8 cellular contexts compared by ENCODE assay signal in genomic region chr19:5977785-5978605, GRCh38. TPM values are rescaled to one million over a fixed set of nuclear protein-coding genes. Genes with fewer than 3 reads are reported as not detected.
DNase-seq lines count a peak whose midpoint lies in the region; ATAC-seq and TF ChIP-seq lines count a peak whose summit lies in the region.

TSS of gene RANBP3 (minus strand) at chr19:5978140. CDS start at chr19:5978082, 58 bp downstream.

- H3K9me3 Mint-ChIP-seq in activated T-cell treated with anti-CD3 and anti-CD28 coated beads, Interleukin-2, amount 50 U/mL, for 72 hours, result no peaks in the 10 kb centered on the region

- peak within 1 kb of the TSS; percentile 93 for H3K4me2 ChIP-seq in KMS-11

- H3K9ac ChIP-seq in KMS-11, result peak within 1 kb of the TSS; percentile 91

- H4K20me1 ChIP-seq in KMS-11 (ENCODE audit: insufficient read depth), result peaks cover 2% of the 10 kb centered on the region

- no peak for TF ChIP-seq CTCF in KMS-11 (conservative IDR thresholded peaks at IDR 0.05; ENCODE audit: low read depth, low read length)
- no peak for TF ChIP-seq CTCF in Peyer's patch (IDR thresholded peaks at IDR 0.05)
- TF ChIP-seq CTCF in esophagus muscularis mucosa (IDR thresholded peaks at IDR 0.05), result peak in 1 of 3 experiments; percentile 43

- H3K4me3 ChIP-seq in KMS-11 (IDR thresholded peaks at IDR 0.05; ENCODE audit: insufficient read depth, low read depth, low read length), result no peak within 1 kb of the TSS
- H3K4me3 ChIP-seq in Peyer's patch, result peak within 1 kb of the TSS; percentile 92 to 98 (median 96)
- H3K4me3 ChIP-seq in esophagus muscularis mucosa, result peak within 1 kb of the TSS; percentile 75 to 99 (median 94)

- DNase-seq in DMS53 treated with DMSO at 0.1 percent for 48 hours (lab: John Stamatoyannopoulos, UW; ENCODE audit: unreplicated experiment), result peak; percentile 95
- peak; percentile 97 to 100 (median 99) for DNase-seq in Peyer's patch
- peak; percentile 98 to 99 for DNase-seq in activated T-cell treated with anti-CD3 and anti-CD28 coated beads, Interleukin-2, amount 50 U/mL, for 72 hours
- DNase-seq in esophagus muscularis mucosa (ENCODE audit: extremely low spot score), result peak; percentile 98
- DNase-seq in myocyte (ENCODE audit: low read depth), result peak; percentile 99
- peak; percentile 96 to 98 for DNase-seq in stimulated activated CD8-positive, alpha-beta memory T cell treated with anti-CD3 and anti-CD28 coated beads, Interleukin-7, amount 100 ng/mL, for 48 hours (ENCODE audit: extremely low read depth in 1 of 2, low read depth in 1 of 2)

- H3K4me3 Mint-ChIP-seq in activated T-cell treated with anti-CD3 and anti-CD28 coated beads, Interleukin-2, amount 50 U/mL, for 72 hours, result peak within 1 kb of the TSS; percentile 96 to 98

- no peaks in the 10 kb centered on the region for H3K9me3 ChIP-seq in Peyer's patch
- no peaks in the 10 kb centered on the region for H3K9me3 ChIP-seq in esophagus muscularis mucosa

- H2AFZ ChIP-seq in KMS-11 (ENCODE audit: low read depth), result peak within 1 kb of the TSS; percentile 73

- H3K79me2 ChIP-seq in KMS-11 (ENCODE audit: insufficient read depth, low read depth), result peaks cover 63% of the 10 kb centered on the region

- peaks cover 74% of the 10 kb centered on the region for H3K4me1 Mint-ChIP-seq in activated T-cell treated with anti-CD3 and anti-CD28 coated beads, Interleukin-2, amount 50 U/mL, for 72 hours (ENCODE audit: low read depth)

- peaks cover 13 to 15% of the 10 kb centered on the region in 2 donors for H3K36me3 Mint-ChIP-seq in activated T-cell treated with anti-CD3 and anti-CD28 coated beads, Interleukin-2, amount 50 U/mL, for 72 hours (ENCODE audit: insufficient read depth in 2 of 2)

- peaks cover 25% of the 10 kb centered on the region for H3K4me1 ChIP-seq in KMS-11 (ENCODE audit: low read depth, poor library complexity, severe bottlenecking)
- peaks cover 5 to 60% (median 29%) of the 10 kb centered on the region in 4 donors for H3K4me1 ChIP-seq in Peyer's patch
- peaks cover 41 to 66% (median 63%) of the 10 kb centered on the region in 4 donors for H3K4me1 ChIP-seq in esophagus muscularis mucosa

- peak; percentile 74 for ATAC-seq in GM21737 (IDR thresholded peaks at IDR 0.05; ENCODE audit: unreplicated experiment)
- ATAC-seq in activated T-cell treated with anti-CD3 and anti-CD28 coated beads, Interleukin-2, amount 50 U/mL, for 72 hours (replicated peaks in 1 of 2), result peak; percentile 92 to 93

- peak within 1 kb of the TSS; percentile 97 for H3K27ac Mint-ChIP-seq in activated T-cell treated with anti-CD3 and anti-CD28 coated beads, Interleukin-2, amount 50 U/mL, for 72 hours

- WGBS in esophagus muscularis mucosa, result 0% methylated on average over 36 of the region's 88 CpGs

- TF ChIP-seq POLR2A in Peyer's patch (IDR thresholded peaks at IDR 0.05) (peak; percentile 31 to 62), esophagus muscularis mucosa (IDR thresholded peaks at IDR 0.05; ENCODE audit: low read depth) (peak; percentile 11)

- no peak for TF ChIP-seq EP300 in esophagus muscularis mucosa (IDR thresholded peaks at IDR 0.05)

- intact Hi-C loops in esophagus muscularis mucosa (cut with DNase I), result no loop called here

- H3K27me3 ChIP-seq in KMS-11 (ENCODE audit: insufficient read depth, low read depth), result no peaks in the 10 kb centered on the region
- no peaks in the 10 kb centered on the region for H3K27me3 ChIP-seq in Peyer's patch
- H3K27me3 ChIP-seq in esophagus muscularis mucosa, result no peaks in the 10 kb centered on the region

- no peaks in the 10 kb centered on the region for H3K27me3 Mint-ChIP-seq in activated T-cell treated with anti-CD3 and anti-CD28 coated beads, Interleukin-2, amount 50 U/mL, for 72 hours (ENCODE audit: low read depth)

- H3K36me3 ChIP-seq in KMS-11 (ENCODE audit: insufficient read depth), result no peaks in the 10 kb centered on the region
- peaks cover 0 to 11% (median 0%) of the 10 kb centered on the region in 3 donors for H3K36me3 ChIP-seq in Peyer's patch
- peaks cover 0 to 21% (median 16%) of the 10 kb centered on the region in 4 donors for H3K36me3 ChIP-seq in esophagus muscularis mucosa

- peak within 1 kb of the TSS; percentile 74 for H3K27ac ChIP-seq in KMS-11
- peak within 1 kb of the TSS; percentile 80 to 92 (median 90) for H3K27ac ChIP-seq in Peyer's patch
- peak within 1 kb of the TSS; percentile 91 to 93 (median 92) for H3K27ac ChIP-seq in esophagus muscularis mucosa (replicated peaks in 1 of 4)

RNA-seq across cellular contexts. Expression of gene RANBP3, which starts in this region (rescaled TPM):
- total RNA-seq in Peyer's patch (100 to 1,000 TPM in 2 of 4 donors, 10 to 100 TPM in 2; 59.7 to 104 (median 91.1) TPM), esophagus muscularis mucosa (100 to 1,000 TPM in 2 of 4 donors, 10 to 100 TPM in 2; 92.2 to 127 (median 102) TPM), myocyte (50.3 and 64.0 TPM in 2 replicates)
- total RNA-seq in activated T-cell treated with anti-CD3 and anti-CD28 coated beads, Interleukin-2, amount 50 U/mL, for 72 hours, result 100 to 1,000 TPM in 1 of 2 donors, 10 to 100 TPM in 1; 89.2 to 108 TPM
- 53.3 TPM for polyA plus RNA-seq in myocyte (2012)
